Comparison of ENCODE assay signal across 28 cellular contexts in the genomic region with DNA sequence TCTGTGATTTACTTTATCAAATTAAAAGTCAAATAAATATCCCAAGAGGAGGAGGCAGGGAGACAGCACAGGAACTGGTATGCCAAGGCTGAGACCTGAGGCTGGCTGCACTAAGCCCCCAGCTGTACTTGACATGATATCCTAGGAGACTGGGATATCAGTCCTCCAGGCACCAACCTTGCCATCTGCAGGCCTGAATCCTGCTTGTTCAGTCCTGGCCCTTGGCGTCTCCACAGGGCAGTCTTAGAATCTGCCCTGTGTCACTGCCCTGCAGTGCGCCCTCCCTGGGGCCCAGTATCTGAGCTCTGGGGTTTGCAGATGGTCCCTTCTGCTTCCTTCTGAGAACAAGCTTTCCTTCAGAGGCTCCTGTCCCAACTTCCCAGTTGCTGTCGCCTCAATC.
"Had no signal": no experiment of that assay in that cellular context is flagged by ENCODE, and none has a peak within 500 bp of the region (broad histone marks: within the 10 kb centered on the region; RNA-seq: fewer than 3 reads in every experiment).

No MANE protein-coding gene starts in this region.

- H3K4me1 ChIP-seq: adrenal gland, heart right ventricle, parathyroid adenoma, suprapubic skin, tibial artery had no signal

- H3K27me3 ChIP-seq: adrenal gland, neural progenitor cell, suprapubic skin, tibial artery had no signal

- H3K9me3 ChIP-seq: adrenal gland, heart right ventricle, suprapubic skin, tibial artery had no signal

- H3K4me3 ChIP-seq: adrenal gland, heart right ventricle, neural progenitor cell, suprapubic skin, tibial artery had no signal

- H3K79me2 ChIP-seq: parathyroid adenoma had no signal

- H3K9ac ChIP-seq: neural progenitor cell, parathyroid adenoma had no signal

- H3K27ac ChIP-seq: adrenal gland, heart right ventricle, neural progenitor cell, parathyroid adenoma, suprapubic skin, tibial artery, VCaP had no signal

- ATAC-seq: activated CD4-positive, CD25-positive, alpha-beta regulatory T cell treated with anti-CD3 and anti-CD28 coated beads, Interleukin-2, amount 50 U/mL, for 24 hours; effector memory CD8-positive, alpha-beta T cell; heart right ventricle; naive thymus-derived CD4-positive, alpha-beta T cell; right cardiac atrium had no signal

- H3K36me3 ChIP-seq: adrenal gland, heart right ventricle, neural progenitor cell, suprapubic skin, tibial artery had no signal

- DNase-seq: activated CD4-positive, alpha-beta T cell treated with anti-CD3 and anti-CD28 coated beads for 48 hours; activated CD4-positive, alpha-beta T cell treated with anti-CD3 and anti-CD28 coated beads, Interleukin-2, amount 50 U/mL, for 48 hours; activated CD8-positive, alpha-beta memory T cell treated with anti-CD3 and anti-CD28 coated beads for 24 hours; activated effector memory CD4-positive, alpha-beta T cell treated with anti-CD3 and anti-CD28 coated beads, Interleukin-2, amount 50 U/mL, for 16 hours; activated naive CD4-positive, alpha-beta T cell treated with anti-CD3 and anti-CD28 coated beads for 36 hours; activated naive CD8-positive, alpha-beta T cell treated with anti-CD3 and anti-CD28 coated beads for 36 hours; adrenal gland; aorta; caudate nucleus; cortex of kidney; effector memory CD8-positive, alpha-beta T cell; foreskin fibroblast; heart right ventricle; mammary epithelial cell; midbrain; naive thymus-derived CD4-positive, alpha-beta T cell; occipital lobe; right cardiac atrium; stimulated activated naive CD4-positive, alpha-beta T cell; tibial artery had no signal

- FAIRE-seq: endothelial cell of umbilical vein, islet of Langerhans, TTC549 had no signal

- H3K4me2 ChIP-seq: neural progenitor cell had no signal

- H2AFZ ChIP-seq: neural progenitor cell, parathyroid adenoma had no signal
